Comparison of ENCODE assay signal across 10 cellular contexts in the genomic region with DNA sequence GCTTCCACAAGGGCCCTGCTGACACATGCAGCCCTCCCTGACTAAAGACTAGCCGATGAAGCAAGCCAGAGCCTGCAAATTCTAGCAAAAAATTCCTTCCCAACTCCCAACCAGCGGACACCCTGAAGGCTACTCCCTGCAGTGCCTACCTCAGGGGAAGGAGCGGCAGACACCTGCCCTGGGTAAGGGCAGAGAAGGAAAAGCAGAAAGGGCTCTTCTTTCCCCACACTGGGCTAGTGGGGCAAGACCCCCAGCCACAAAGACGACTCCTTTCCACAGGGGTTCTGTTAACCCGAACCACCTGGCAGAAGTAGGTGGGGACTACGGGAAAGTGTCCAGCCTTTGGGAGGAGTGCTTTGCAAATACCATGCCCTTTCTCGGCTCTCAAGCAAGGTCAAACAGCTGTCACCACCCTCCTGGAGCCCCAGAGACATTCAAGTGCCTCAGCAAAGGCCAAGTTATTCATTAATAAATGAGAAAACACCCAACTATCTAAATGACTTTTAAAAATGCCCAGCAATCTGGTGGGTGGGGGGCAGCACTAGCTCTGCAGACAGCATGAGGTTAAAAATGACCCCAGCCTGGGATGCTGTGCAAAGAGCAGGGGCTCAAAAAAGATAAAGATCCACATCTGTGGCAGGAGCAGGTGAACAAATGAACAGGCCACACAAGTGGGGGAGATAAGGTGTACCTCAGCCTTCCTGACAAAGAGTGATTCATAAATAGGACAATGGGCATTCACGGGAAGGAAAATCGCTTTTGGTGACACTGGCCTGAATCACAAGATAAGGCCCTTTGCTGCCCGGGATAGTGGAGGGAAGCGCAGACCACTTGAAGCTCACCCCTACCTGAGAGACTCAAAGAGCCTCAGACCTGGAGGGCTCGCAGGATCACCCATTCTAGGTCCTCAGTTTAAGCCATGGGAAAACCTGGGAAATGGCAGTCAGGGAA. TPM values are rescaled to one million over a fixed set of nuclear protein-coding genes. Genes with fewer than 3 reads are reported as not detected.
DNase-seq lines count a peak whose midpoint lies in the region; ATAC-seq and TF ChIP-seq lines count a peak whose summit lies in the region.
"Had no signal": no experiment of that assay in that cellular context is flagged by ENCODE, and none has a peak within 500 bp of the region (broad histone marks: within the 10 kb centered on the region; RNA-seq: fewer than 3 reads in every experiment).

No MANE protein-coding gene starts in this region.

- H3K4me3 ChIP-seq in lung (no peak overlapping the region), vagina (no peak overlapping the region)

- TF ChIP-seq CTCF in lung (IDR thresholded peaks at IDR 0.05; ENCODE audit: control extremely low read depth, extremely low read depth), result no peak
- TF ChIP-seq CTCF in vagina (IDR thresholded peaks at IDR 0.05), result no peak

- peak; percentile 5 for ATAC-seq in lung (ENCODE audit: insufficient read depth, low FRiP score)

- intact Hi-C loops in vagina (cut with DNase I), result no loop called here

- DNase-seq in activated CD4-positive, alpha-beta T cell treated with anti-CD3 and anti-CD28 coated beads, Interleukin-2, amount 10 ng/mL, durations not matched to agents 7 days and 5 days, result no peak
- no peak for DNase-seq in activated CD4-positive, alpha-beta T cell treated with anti-CD3 and anti-CD28 coated beads, Interleukin-2, amount 50 U/mL, for 1 hour
- DNase-seq in dermis microvascular lymphatic vessel endothelial cell (ENCODE audit: low read depth in 2 of 2), result peak; percentile 51 to 78
- DNase-seq in lung (ENCODE audit: low spot score), result peak; percentile 74
- no peak for DNase-seq in vagina (ENCODE audit: extremely low spot score in 2 of 2)
- no peak for DNase-seq in SK-N-DZ (ENCODE audit: low spot score)
- no peak for DNase-seq in NCI-H2081 treated with DMSO at 0.1 percent for 48 hours (lab: John Stamatoyannopoulos, UW)
- no peak for DNase-seq in cerebellum (ENCODE audit: low spot score)
- DNase-seq: activated CD8-positive, alpha-beta memory T cell treated with anti-CD3 and anti-CD28 coated beads, Interleukin-2, amount 50 U/mL, for 4 hours; occipital lobe had no signal

- CTCF ChIA-PET in activated CD4-positive, alpha-beta T cell treated with anti-CD3 and anti-CD28 coated beads, Interleukin-2, amount 10 ng/mL, durations not matched to agents 7 days and 5 days (lab: Charles Lee), result interaction anchor here (1.0 to 4.5 kb wide), 5 partner anchors 8 to 39 kb away, joined by 3 to 21 read pairs (median 3); no protein-coding TSS in a partner anchor

- H3K27ac Mint-ChIP-seq in activated CD4-positive, alpha-beta T cell treated with anti-CD3 and anti-CD28 coated beads, Interleukin-2, amount 10 ng/mL, durations not matched to agents 7 days and 5 days, result peak overlapping the region; percentile 16

- peak overlapping the region; percentile 87 to 89 for H3K27ac ChIP-seq in lung (ENCODE audit: low read depth in 1 of 2, low read length in 1 of 2)
- peak overlapping the region; percentile 34 for H3K27ac ChIP-seq in vagina

- H3K4me1 ChIP-seq in lung (ENCODE audit: control insufficient read depth in 2 of 2, insufficient read depth in 2 of 2, low read length in 2 of 2) (peaks cover 41 to 54% of the 10 kb centered on the region in 2 donors), vagina (peaks cover 67% of the 10 kb centered on the region)

- H3K36me3 ChIP-seq in lung (ENCODE audit: control insufficient read depth in 2 of 2, insufficient read depth in 2 of 2, low read length in 2 of 2) (peaks cover 0 to 15% of the 10 kb centered on the region in 2 donors), vagina (peaks cover 0 to 24% of the 10 kb centered on the region in 2 donors)

- no peak overlapping the region for H3K4me3 Mint-ChIP-seq in activated CD4-positive, alpha-beta T cell treated with anti-CD3 and anti-CD28 coated beads, Interleukin-2, amount 10 ng/mL, durations not matched to agents 7 days and 5 days

- 60 to 79% methylated on average over 12 of the region's 12 CpGs for WGBS in lung, 2 donors

- POLR2A ChIA-PET in activated CD4-positive, alpha-beta T cell treated with anti-CD3 and anti-CD28 coated beads, Interleukin-2, amount 10 ng/mL, durations not matched to agents 7 days and 5 days (lab: Charles Lee), result no interaction called here

- no peaks in the 10 kb centered on the region for H3K27me3 ChIP-seq in lung (ENCODE audit: control insufficient read depth, insufficient read depth)
- no peaks in the 10 kb centered on the region for H3K27me3 ChIP-seq in vagina

- peaks cover 54% of the 10 kb centered on the region for H3K36me3 Mint-ChIP-seq in activated CD4-positive, alpha-beta T cell treated with anti-CD3 and anti-CD28 coated beads, Interleukin-2, amount 10 ng/mL, durations not matched to agents 7 days and 5 days (ENCODE audit: low read depth)

- H3K9me3 ChIP-seq in lung (ENCODE audit: control insufficient read depth in 2 of 2, insufficient read depth in 1 of 2, low read length in 1 of 2) (no peaks in the 10 kb centered on the region), vagina (no peaks in the 10 kb centered on the region)

- no peaks in the 10 kb centered on the region for H3K27me3 Mint-ChIP-seq in activated CD4-positive, alpha-beta T cell treated with anti-CD3 and anti-CD28 coated beads, Interleukin-2, amount 10 ng/mL, durations not matched to agents 7 days and 5 days

- TF ChIP-seq POLR2A in vagina (IDR thresholded peaks at IDR 0.05), result no peak

- no peaks in the 10 kb centered on the region for H3K9me3 Mint-ChIP-seq in activated CD4-positive, alpha-beta T cell treated with anti-CD3 and anti-CD28 coated beads, Interleukin-2, amount 10 ng/mL, durations not matched to agents 7 days and 5 days

- H3K4me1 Mint-ChIP-seq in activated CD4-positive, alpha-beta T cell treated with anti-CD3 and anti-CD28 coated beads, Interleukin-2, amount 10 ng/mL, durations not matched to agents 7 days and 5 days, result peaks cover 71% of the 10 kb centered on the region

RNA-seq across cellular contexts. Expression of gene CCDC12, which starts 33.0 kb away (rescaled TPM):
- total RNA-seq in activated CD4-positive, alpha-beta T cell treated with anti-CD3 and anti-CD28 coated beads, Interleukin-2, amount 10 ng/mL, durations not matched to agents 7 days and 5 days, result 10 to 100 TPM; 48.7 to 56.1 TPM
- 20.1 and 25.2 TPM in 2 replicates for total RNA-seq in dermis microvascular lymphatic vessel endothelial cell
- total RNA-seq in lung, result 10 to 100 TPM; 34.2 to 64.9 TPM
- 100 to 1,000 TPM in 1 of 2 donors, 10 to 100 TPM in 1; 75.2 to 129 TPM for polyA plus RNA-seq in lung
- total RNA-seq in vagina, result 55.5 TPM
- polyA plus RNA-seq in SK-N-DZ (2014; cell fraction: cytosol; rRNA removed), result 35.9 and 41.7 TPM in 2 replicates
- 17.9 and 25.1 TPM in 2 replicates for polyA plus RNA-seq in SK-N-DZ (2014; cell fraction: nucleus; rRNA removed)
- 23.0 TPM for total RNA-seq in cerebellum

RNA-seq across cellular contexts. Expression of gene NBEAL2, which starts 36.0 kb away (rescaled TPM):
- total RNA-seq in activated CD4-positive, alpha-beta T cell treated with anti-CD3 and anti-CD28 coated beads, Interleukin-2, amount 10 ng/mL, durations not matched to agents 7 days and 5 days, result 100 to 1,000 TPM; 194 to 212 TPM
- total RNA-seq in dermis microvascular lymphatic vessel endothelial cell (13.5 and 22.3 TPM in 2 replicates), lung (100 to 1,000 TPM in 1 of 2 donors, 10 to 100 TPM in 1; 64.4 to 167 TPM), vagina (227 TPM), cerebellum (8.2 TPM)
- 100 to 1,000 TPM; 105 to 191 TPM for polyA plus RNA-seq in lung
- polyA plus RNA-seq in SK-N-DZ (2014; cell fraction: cytosol; rRNA removed), result 16.6 and 28.4 TPM in 2 replicates
- 172 and 188 TPM in 2 replicates for polyA plus RNA-seq in SK-N-DZ (2014; cell fraction: nucleus; rRNA removed)

Comparison
In these comparisons a context has a peak if more than half of its experiments do, and no peak if none do; other contexts are left out.
1. DNase-seq: peak in dermis microvascular lymphatic vessel endothelial cell (2 of 2) and lung (single experiment); none in activated CD4-positive, alpha-beta T cell treated with anti-CD3 and anti-CD28 coated beads, Interleukin-2, amount 10 ng/mL, durations not matched to agents 7 days and 5 days (single experiment), activated CD4-positive, alpha-beta T cell treated with anti-CD3 and anti-CD28 coated beads, Interleukin-2, amount 50 U/mL, for 1 hour (single experiment), vagina (0 of 2), SK-N-DZ (single experiment), NCI-H2081 treated with DMSO at 0.1 percent for 48 hours (single experiment) and cerebellum (single experiment).